18 cellular contexts compared by ENCODE assay signal in the genomic region with DNA sequence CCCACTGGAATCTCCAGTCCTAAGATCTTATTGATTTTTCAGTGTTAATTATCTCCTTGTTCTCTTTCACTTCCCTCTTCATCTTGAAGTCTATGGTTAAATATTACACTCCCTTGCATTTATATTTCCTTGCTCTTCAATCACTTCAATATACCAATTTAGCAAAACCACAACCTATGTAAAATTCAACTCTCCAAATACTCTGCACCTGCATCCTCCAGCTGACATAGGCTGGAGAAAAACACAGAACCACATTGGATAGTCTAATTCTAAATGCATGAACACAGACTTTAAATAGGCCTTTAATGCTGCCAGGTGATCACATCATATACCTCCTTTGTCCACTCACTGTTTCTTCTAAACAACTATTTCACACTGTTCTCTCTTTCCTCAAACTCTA.
DNase-seq lines count a peak whose midpoint lies in the region; ATAC-seq and TF ChIP-seq lines count a peak whose summit lies in the region.
"Had no signal": no experiment of that assay in that cellular context is flagged by ENCODE, and none has a peak within 500 bp of the region (broad histone marks: within the 10 kb centered on the region; RNA-seq: fewer than 3 reads in every experiment).

No MANE protein-coding gene starts in this region.

- intact Hi-C loops in transverse colon (cut with DNase I; ENCODE audit: low total_unique reads) = no loop called here

- TF ChIP-seq EP300 in transverse colon (IDR thresholded peaks at IDR 0.05; ENCODE audit: low read depth) = no peak

- ATAC-seq in HG02588 (IDR thresholded peaks at IDR 0.05; ENCODE audit: unreplicated experiment) (peak; percentile 61), HG03342 (IDR thresholded peaks at IDR 0.05; ENCODE audit: unreplicated experiment) (peak; percentile 76)
- ATAC-seq: CD8-positive, alpha-beta T cell; esophagus mucosa had no signal

- no peaks in the 10 kb centered on the region for H3K4me1 ChIP-seq in transverse colon
- H3K4me1 ChIP-seq: stomach had no signal

- H3K27me3 ChIP-seq in transverse colon = no peaks in the 10 kb centered on the region
- H3K27me3 ChIP-seq: ascending aorta, stomach had no signal

- in situ Hi-C loops in transverse colon (cut with MboI; ENCODE audit: low pct_ligation_motif_present in 1 of 4, low pct_unique_long_range_greater_than_20kb in 1 of 4, low sequenced_read_pairs in 3 of 4) = no loop called here

- TF ChIP-seq CTCF in transverse colon (IDR thresholded peaks at IDR 0.05) = no peak

- no peaks in the 10 kb centered on the region for H3K36me3 ChIP-seq in transverse colon
- H3K36me3 ChIP-seq: ascending aorta, stomach had no signal

- DNase-seq in NCI-H2107 treated with DMSO at 0.1 percent for 48 hours (lab: John Stamatoyannopoulos, UW; ENCODE audit: unreplicated experiment) (peak; percentile 5), NCI-H2107 (lab: John Stamatoyannopoulos, UW) (no peak), transverse colon (no peak), NCI-H2029 treated with DMSO at 0.1 percent for 48 hours (lab: John Stamatoyannopoulos, UW) (no peak)
- no peak for DNase-seq in stimulated activated CD4-positive, alpha-beta T cell treated with anti-CD3 and anti-CD28 coated beads, Interleukin-12 subunit alpha, Interleukin-12 subunit beta, amount 100 ng/mL, for 4 hours
- no peak for DNase-seq in stimulated activated CD4-positive, alpha-beta T cell treated with anti-CD3 and anti-CD28 coated beads, Interleukin-4, amount 100 ng/mL, for 24 hours
- DNase-seq: 8988T; activated effector memory CD4-positive, alpha-beta T cell treated with anti-CD3 and anti-CD28 coated beads, Interleukin-2, amount 50 U/mL, for 16 hours; CD8-positive, alpha-beta T cell; head of caudate nucleus; NCI-H2081; NK-92 treated with Interleukin-12 subunit alpha and Interleukin-12 subunit beta, amount 100 ng/mL, for 24 hours; stomach had no signal

- no peak for TF ChIP-seq POLR2A in transverse colon (IDR thresholded peaks at IDR 0.05)

- no peak overlapping the region for H3K27ac ChIP-seq in transverse colon
- H3K27ac ChIP-seq: ascending aorta, skin epidermis, stomach had no signal

- no peaks in the 10 kb centered on the region for H3K9me3 ChIP-seq in transverse colon
- H3K9me3 ChIP-seq: ascending aorta had no signal

- no peak overlapping the region for H3K4me3 ChIP-seq in transverse colon
- H3K4me3 ChIP-seq: ascending aorta, skin epidermis, stomach had no signal
